Comparison of ENCODE assay signal across 8 cellular contexts in the genomic region with DNA sequence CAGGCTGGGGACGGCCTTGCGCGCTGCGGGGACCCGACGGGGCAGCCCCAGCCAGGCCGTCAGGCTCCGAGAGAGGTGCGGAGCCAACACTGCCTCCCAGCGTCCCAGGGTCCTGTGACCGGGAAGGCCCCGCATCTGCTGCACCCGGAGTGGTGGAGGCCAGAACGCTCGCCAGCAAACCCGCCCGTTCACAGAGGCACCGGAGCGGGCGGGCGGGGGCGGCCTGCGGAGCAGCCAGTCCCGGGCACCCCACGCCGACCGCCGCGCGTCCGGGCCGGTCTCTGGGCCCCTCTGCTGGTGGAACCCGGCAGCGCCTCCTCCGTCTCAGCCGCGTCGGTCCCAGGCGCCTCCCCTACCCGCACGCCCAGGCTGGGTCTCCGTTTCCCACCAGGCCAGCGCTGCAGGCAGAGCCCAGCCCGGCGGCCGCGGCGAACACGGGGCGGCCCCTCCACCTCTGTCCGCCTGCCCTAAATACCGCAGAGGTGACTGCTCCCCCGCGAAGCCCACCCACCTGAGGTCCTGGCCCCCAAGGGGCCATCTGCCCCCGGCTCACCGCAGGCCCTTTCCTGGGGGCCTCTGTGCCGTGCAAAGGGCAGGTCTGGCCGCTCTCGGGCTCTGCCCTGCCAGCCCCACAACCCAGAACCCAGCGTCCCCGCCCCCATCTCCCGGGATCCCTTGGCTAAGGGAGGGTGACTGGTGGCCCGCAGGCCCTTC. TPM values are rescaled to one million over a fixed set of nuclear protein-coding genes. Genes with fewer than 3 reads are reported as not detected.
DNase-seq lines count a peak whose midpoint lies in the region; ATAC-seq and TF ChIP-seq lines count a peak whose summit lies in the region.

No MANE protein-coding gene starts in this region.

- no CpG with 5 or more reads among the region's 63 CpGs for WGBS in mesendoderm (ENCODE audit: extremely low coverage, insufficient coverage, low lambda C conversion rate)

- no peak overlapping the region for H3K4me3 ChIP-seq in mesendoderm (ENCODE audit: low read length)

- no peak for ATAC-seq in GM21737 (IDR thresholded peaks at IDR 0.05; ENCODE audit: unreplicated experiment)

- H3K4me2 ChIP-seq in mesendoderm (ENCODE audit: low read length) = peak overlapping the region; percentile 49

- H3K18ac ChIP-seq in mesendoderm (ENCODE audit: low read length) = no peak overlapping the region

- no peaks in the 10 kb centered on the region for H3K27me3 ChIP-seq in mesendoderm (ENCODE audit: insufficient read depth, low read length, poor library complexity)

- peak overlapping the region; percentile 64 for H3K9ac ChIP-seq in mesendoderm (ENCODE audit: low read length)

- no peak overlapping the region for H2BK120ac ChIP-seq in mesendoderm (ENCODE audit: low read depth, low read length)

- no peak overlapping the region for H2BK5ac ChIP-seq in mesendoderm (ENCODE audit: low read length)

- no peak overlapping the region for H2AK5ac ChIP-seq in mesendoderm (ENCODE audit: low read length)

- DNase-seq in NCI-H146 (lab: John Stamatoyannopoulos, UW) = peak; percentile 56
- peak; percentile 14 to 38 for DNase-seq in activated CD8-positive, alpha-beta memory T cell treated with anti-CD3 and anti-CD28 coated beads for 1 hour (ENCODE audit: extremely low read depth in 1 of 2, low read depth in 1 of 2)
- peak; percentile 30 for DNase-seq in effector CD8-positive, alpha-beta T cell (lab: John Stamatoyannopoulos, UW)
- peak; percentile 76 for DNase-seq in mesendoderm
- peak; percentile 27 to 40 for DNase-seq in stimulated activated CD8-positive, alpha-beta memory T cell treated with anti-CD3 and anti-CD28 coated beads, Interleukin-2, amount 100 ng/mL, for 1 hour (ENCODE audit: low read depth in 2 of 2)
- no peak for DNase-seq in T1000 (lab: John Stamatoyannopoulos, UW)

- H3K79me1 ChIP-seq in mesendoderm (ENCODE audit: low read length) = no peaks in the 10 kb centered on the region

- no peak overlapping the region for H3K4ac ChIP-seq in mesendoderm (ENCODE audit: low read depth, low read length)

- H3K56ac ChIP-seq in mesendoderm (ENCODE audit: low read length) = peak overlapping the region; percentile 65

- H2BK15ac ChIP-seq in mesendoderm (replicated peaks; ENCODE audit: low read depth) = no peak overlapping the region

- H3K23ac ChIP-seq in mesendoderm (ENCODE audit: low read length) = peak overlapping the region; percentile 35

- H4K8ac ChIP-seq in mesendoderm (ENCODE audit: low read depth, low read length) = no peak overlapping the region

- peak; percentile 62; the same call in 2 of the 3 replicates for TF ChIP-seq CTCF in GM12872 (IDR thresholded peaks at IDR 0.05; ENCODE audit: insufficient read depth, low read depth, low read length)

- H3K79me2 ChIP-seq in mesendoderm (ENCODE audit: control insufficient read depth, insufficient read depth, low read length) = no peaks in the 10 kb centered on the region

- no peaks in the 10 kb centered on the region for H3K4me1 ChIP-seq in mesendoderm (ENCODE audit: control insufficient read depth, low read depth, low read length)

- H4K5ac ChIP-seq in mesendoderm (ENCODE audit: low read length) = no peak overlapping the region

- no peak overlapping the region for H3K27ac ChIP-seq in mesendoderm (ENCODE audit: low read depth, low read length)

- H3K36me3 ChIP-seq in mesendoderm (ENCODE audit: control insufficient read depth, insufficient read depth, low read length) = no peaks in the 10 kb centered on the region

RNA-seq across cellular contexts. Expression of gene EXD3, which starts 15.9 kb away (rescaled TPM):
- 2.0 TPM for polyA plus RNA-seq in mesendoderm (2013, experiment 1 of 2)
- 2.0 TPM for polyA plus RNA-seq in mesendoderm (2013, experiment 2 of 2)

RNA-seq across cellular contexts. Expression of gene NOXA1, which starts 16.2 kb away (rescaled TPM):
- 0.03 TPM for polyA plus RNA-seq in mesendoderm (2013, experiment 1 of 2)
- 0.03 TPM for polyA plus RNA-seq in mesendoderm (2013, experiment 2 of 2)

RNA-seq across cellular contexts. Expression of gene ENTPD8, which starts 34.1 kb away (rescaled TPM):
- polyA plus RNA-seq in mesendoderm (2013, experiment 1 of 2) = 0.07 TPM
- 0.04 TPM for polyA plus RNA-seq in mesendoderm (2013, experiment 2 of 2)

RNA-seq across cellular contexts. Expression of gene NSMF, which starts 52.1 kb away (rescaled TPM):
- 27.2 TPM for polyA plus RNA-seq in mesendoderm (2013, experiment 1 of 2)
- 28.2 TPM for polyA plus RNA-seq in mesendoderm (2013, experiment 2 of 2)
